14 cellular contexts compared by ENCODE assay signal in genomic region chr16:18979936-18980335, GRCh38. TPM values are rescaled to one million over a fixed set of nuclear protein-coding genes. Genes with fewer than 3 reads are reported as not detected.
DNase-seq lines count a peak whose midpoint lies in the region; ATAC-seq lines count a peak whose summit lies in the region.
"Had no signal": no experiment of that assay in that cellular context is flagged by ENCODE, and none has a peak within 500 bp of the region (broad histone marks: within the 10 kb centered on the region; RNA-seq: fewer than 3 reads in every experiment).

No MANE protein-coding gene starts in this region.

- intact Hi-C loops in Right ventricle myocardium superior (cut with DNase I) = loop anchor here (10.0 kb wide), 1 partner anchor 95 kb away; no protein-coding TSS in a partner anchor

- no peak for ATAC-seq in Right ventricle myocardium superior (ENCODE audit: poor library complexity)
- ATAC-seq: HCT116 had no signal

- DNase-seq in NCI-H1092 treated with DMSO at 0.1 percent for 48 hours (lab: John Stamatoyannopoulos, UW) (peak; percentile 27), NCI-H1092 (lab: John Stamatoyannopoulos, UW) (no peak), DMS153 treated with DMSO at 0.1 percent for 48 hours (lab: John Stamatoyannopoulos, UW; ENCODE audit: unreplicated experiment) (peak; percentile 35), NCI-H2196 treated with DMSO at 0.1 percent for 48 hours (lab: John Stamatoyannopoulos, UW; ENCODE audit: unreplicated experiment) (peak; percentile 56), cerebellar nuclear complex (lab: John Stamatoyannopoulos, UW) (peak; percentile 84 to 89), Right ventricle myocardium superior (no peak), T-helper 1 cell (no peak)
- no peak for DNase-seq in stimulated activated CD8-positive, alpha-beta memory T cell treated with anti-CD3 and anti-CD28 coated beads, Interleukin-4, amount 100 ng/mL, for 48 hours
- DNase-seq: 8988T, MM.1S, NCI-H1436, NCI-H446, SIG-M5 had no signal

RNA-seq across cellular contexts. Expression of gene TMC7, which starts 3.8 kb away (rescaled TPM):
- 0.67 TPM for total RNA-seq in Right ventricle myocardium superior

RNA-seq across cellular contexts. Expression of gene SMG1, which starts 53.7 kb away (rescaled TPM):
- 39.3 TPM for total RNA-seq in Right ventricle myocardium superior

Comparison
In these comparisons a context has a peak if more than half of its experiments do, and no peak if none do; other contexts are left out.
1. DNase-seq: peak in NCI-H1092 treated with DMSO at 0.1 percent for 48 hours (single experiment), DMS153 treated with DMSO at 0.1 percent for 48 hours (single experiment), NCI-H2196 treated with DMSO at 0.1 percent for 48 hours (single experiment) and cerebellar nuclear complex (2 of 2); none in NCI-H1092 (single experiment), Right ventricle myocardium superior (single experiment), stimulated activated CD8-positive, alpha-beta memory T cell treated with anti-CD3 and anti-CD28 coated beads, Interleukin-4, amount 100 ng/mL, for 48 hours (single experiment) and T-helper 1 cell (0 of 5).